Comparison of ENCODE assay signal across 8 cellular contexts in the genomic region with DNA sequence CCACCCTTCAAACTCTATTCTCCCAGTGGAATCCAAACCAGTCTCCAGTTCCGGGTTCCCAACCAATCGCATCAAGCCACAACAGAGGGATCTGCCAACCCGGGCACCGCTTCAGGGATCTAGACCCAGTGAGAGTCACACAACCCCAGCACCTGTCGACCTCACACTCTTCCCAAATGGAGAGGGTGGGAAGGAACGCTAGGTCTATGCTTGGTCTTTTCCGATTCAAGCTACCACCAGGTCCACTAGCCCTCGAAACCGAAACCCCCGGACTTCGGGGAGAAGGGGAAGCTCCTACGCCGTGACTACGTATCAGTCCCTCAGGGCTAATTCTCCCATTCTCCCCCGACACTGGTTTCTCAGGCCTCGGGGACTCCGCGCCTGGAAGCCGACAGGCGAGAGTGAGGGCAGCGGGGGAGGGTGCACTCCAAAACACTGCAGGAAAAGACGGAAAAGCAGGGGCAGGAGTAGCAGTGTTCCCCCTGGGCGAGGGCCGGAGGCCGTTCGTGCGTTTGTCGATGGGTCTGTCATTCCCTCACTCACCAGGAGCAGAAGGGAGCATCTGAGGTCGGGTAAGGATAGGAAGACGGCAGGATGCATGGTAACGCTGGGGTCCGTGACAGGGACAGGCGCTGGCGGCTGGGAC. TPM values are rescaled to one million over a fixed set of nuclear protein-coding genes. Genes with fewer than 3 reads are reported as not detected.
DNase-seq lines count a peak whose midpoint lies in the region; ATAC-seq, FAIRE-seq and TF ChIP-seq lines count a peak whose summit lies in the region.

No MANE protein-coding gene starts in this region.

- H3K27ac ChIP-seq in KMS-11 (peak overlapping the region; percentile 63), left ventricle myocardium inferior (replicated peaks) (peak overlapping the region; percentile 91), pancreas (peak overlapping the region; percentile 79 to 85 (median 80))

- H3K79me2 ChIP-seq in KMS-11 (ENCODE audit: insufficient read depth, low read depth) = peaks cover 47% of the 10 kb centered on the region

- peak overlapping the region; percentile 98 for H3K4me2 ChIP-seq in KMS-11

- peak overlapping the region; percentile 62 for H3K4me3 ChIP-seq in KMS-11 (IDR thresholded peaks at IDR 0.05; ENCODE audit: insufficient read depth, low read depth, low read length)
- H3K4me3 ChIP-seq in left ventricle myocardium inferior = peak overlapping the region; percentile 81
- peak overlapping the region; percentile 70 to 98 (median 92) for H3K4me3 ChIP-seq in pancreas

- WGBS in pancreas, 2 donors = 0% methylated on average over 34 of the region's 34 CpGs

- peak; percentile 45 for DNase-seq in DMS53 treated with DMSO at 0.1 percent for 48 hours (lab: John Stamatoyannopoulos, UW; ENCODE audit: unreplicated experiment)
- DNase-seq in RKO (ENCODE audit: low spot score) = peak; percentile 91
- peak in 37 of 56 donors; percentile 4 to 69 (median 40) for DNase-seq in amygdala (lab: John Stamatoyannopoulos, UW)
- DNase-seq in left ventricle myocardium inferior = peak; percentile 54
- DNase-seq in pancreas = peak; percentile 70 to 78 (median 72)
- DNase-seq in D721Med (ENCODE audit: insufficient read length, low spot score) = no peak

- peak overlapping the region; percentile 31; the same call in 1 of the 2 replicates for H2AFZ ChIP-seq in KMS-11 (ENCODE audit: low read depth)

- TF ChIP-seq CTCF in KMS-11 (conservative IDR thresholded peaks at IDR 0.05; ENCODE audit: low read depth, low read length) (no peak), left ventricle myocardium inferior (IDR thresholded peaks at IDR 0.05; ENCODE audit: borderline replicate concordance) (no peak), pancreas (IDR thresholded peaks at IDR 0.05) (no peak), D721Med (IDR thresholded peaks at IDR 0.05; ENCODE audit: insufficient read depth, missing control alignments) (no peak)

- FAIRE-seq in pancreas (lab: Jason Lieb, UNC) (no peak), D721Med (lab: Jason Lieb, UNC) (no peak)

- intact Hi-C loops in left ventricle myocardium inferior (cut with micrococcal nuclease) = no loop called here
- intact Hi-C loops in pancreas (cut with DNase I) = no loop called here

- H3K9ac ChIP-seq in KMS-11 = peak overlapping the region; percentile 81

- H3K36me3 ChIP-seq in KMS-11 (ENCODE audit: insufficient read depth) (no peaks in the 10 kb centered on the region), left ventricle myocardium inferior (peaks cover 6% of the 10 kb centered on the region), pancreas (no peaks in the 10 kb centered on the region)

- peak; percentile 7 for ATAC-seq in GM21576 (IDR thresholded peaks at IDR 0.05; ENCODE audit: unreplicated experiment)
- ATAC-seq in pancreas = peak; percentile 64 to 79 (median 69)

- peaks cover 20% of the 10 kb centered on the region for H3K4me1 ChIP-seq in KMS-11 (ENCODE audit: low read depth, poor library complexity, severe bottlenecking)
- peaks cover 62% of the 10 kb centered on the region for H3K4me1 ChIP-seq in left ventricle myocardium inferior
- H3K4me1 ChIP-seq in pancreas = peaks cover 15 to 39% (median 35%) of the 10 kb centered on the region in 3 donors

- H4K20me1 ChIP-seq in KMS-11 (ENCODE audit: insufficient read depth) = peaks cover 7% of the 10 kb centered on the region; the same call in 1 of the 2 replicates

- H3K27me3 ChIP-seq in KMS-11 (ENCODE audit: insufficient read depth, low read depth) (no peaks in the 10 kb centered on the region), left ventricle myocardium inferior (ENCODE audit: low read depth) (no peaks in the 10 kb centered on the region), pancreas (no peaks in the 10 kb centered on the region)

- H3K9me3 ChIP-seq in left ventricle myocardium inferior (replicated peaks) (no peaks in the 10 kb centered on the region), pancreas (no peaks in the 10 kb centered on the region)

RNA-seq across cellular contexts. Expression of gene ERP44, which starts 0.4 kb away (rescaled TPM):
- total RNA-seq in left ventricle myocardium inferior (15.6 TPM), pancreas (10 to 100 TPM; 10.7 to 18.3 (median 15.2) TPM)
- 10 to 100 TPM; 10.6 to 14.3 TPM for polyA plus RNA-seq in pancreas

RNA-seq across cellular contexts. Expression of gene INVS, which starts 0.7 kb away (rescaled TPM):
- total RNA-seq in left ventricle myocardium inferior (6.7 TPM), pancreas (10 to 100 TPM in 1 of 6 donors, 1 to 10 TPM in 5; 3.7 to 15.0 (median 6.5) TPM)
- polyA plus RNA-seq in pancreas = 1 to 10 TPM; 3.1 to 5.7 TPM
